ENCODE assay signal across 31 cellular contexts in genomic region chr21:25240974-25241373, GRCh38.
"Had no signal": no experiment of that assay in that cellular context is flagged by ENCODE, and none has a peak within 500 bp of the region (broad histone marks: within the 10 kb centered on the region; RNA-seq: fewer than 3 reads in every experiment).

No MANE protein-coding gene starts in this region.

- H3K9me3 Mint-ChIP-seq: type B pancreatic cell had no signal

- H3K9me3 ChIP-seq: gastrocnemius medialis, pancreas, prostate gland, uterus had no signal

- H3K27me3 Mint-ChIP-seq: activated CD8-positive, alpha-beta T cell treated with anti-CD3 and anti-CD28 coated beads for 36 hours; activated naive CD4-positive, alpha-beta T cell treated with anti-CD3 and anti-CD28 coated beads, Interleukin-2, amount 50 U/mL, for 24 hours; activated naive CD8-positive, alpha-beta T cell treated with anti-CD3 and anti-CD28 coated beads, Interleukin-2, amount 50 U/mL, for 24 hours; effector memory CD8-positive, alpha-beta T cell; naive thymus-derived CD8-positive, alpha-beta T cell; stimulated activated naive CD8-positive, alpha-beta T cell treated with anti-CD3 and anti-CD28 coated beads, Interleukin-15, amount 100 ng/mL, for 72 hours; type B pancreatic cell had no signal

- H3K4me3 Mint-ChIP-seq: activated CD4-positive, alpha-beta T cell treated with anti-CD3 and anti-CD28 coated beads, Interleukin-2, amount 10 ng/mL, durations not matched to agents 7 days and 5 days; activated CD8-positive, alpha-beta T cell treated with anti-CD3 and anti-CD28 coated beads for 36 hours; activated naive CD4-positive, alpha-beta T cell treated with anti-CD3 and anti-CD28 coated beads, Interleukin-2, amount 50 U/mL, for 24 hours; activated naive CD8-positive, alpha-beta T cell treated with anti-CD3 and anti-CD28 coated beads, Interleukin-2, amount 50 U/mL, for 24 hours; effector memory CD8-positive, alpha-beta T cell; naive thymus-derived CD8-positive, alpha-beta T cell; neural crest cell; stimulated activated naive CD8-positive, alpha-beta T cell treated with anti-CD3 and anti-CD28 coated beads, Interleukin-15, amount 100 ng/mL, for 72 hours; type B pancreatic cell had no signal

- H3K36me3 ChIP-seq: gastrocnemius medialis, left ventricle myocardium inferior, pancreas, prostate gland, uterus had no signal

- H3K4me3 ChIP-seq: gastrocnemius medialis, left ventricle myocardium inferior, pancreas, prostate gland, skin epidermis, uterus had no signal

- H3K4me1 ChIP-seq: gastrocnemius medialis, left ventricle myocardium inferior, pancreas, prostate gland, uterus had no signal

- H3K27ac Mint-ChIP-seq: activated CD4-positive, alpha-beta T cell treated with anti-CD3 and anti-CD28 coated beads, Interleukin-2, amount 10 ng/mL, durations not matched to agents 7 days and 5 days; activated CD8-positive, alpha-beta T cell treated with anti-CD3 and anti-CD28 coated beads for 36 hours; activated naive CD8-positive, alpha-beta T cell treated with anti-CD3 and anti-CD28 coated beads, Interleukin-2, amount 50 U/mL, for 24 hours; activated T-helper 2 cell treated with anti-CD3 and anti-CD28 coated beads, Interferon-gamma antibody, Interleukin-2, Interleukin-4, amounts not matched to agents 10 μg/mL and 5 μg/mL and 100 μg/mL, durations not matched to agents 14 hours and 24 hours and 36 hours; effector memory CD8-positive, alpha-beta T cell; naive thymus-derived CD8-positive, alpha-beta T cell; stimulated activated naive CD8-positive, alpha-beta T cell treated with anti-CD3 and anti-CD28 coated beads, Interleukin-15, amount 100 ng/mL, for 72 hours; type B pancreatic cell had no signal

- DNase-seq: activated CD4-positive, alpha-beta T cell treated with anti-CD3 and anti-CD28 coated beads, Interleukin-2, amount 10 ng/mL, durations not matched to agents 7 days and 5 days; activated CD4-positive, CD25-positive, alpha-beta regulatory T cell treated with anti-CD3 and anti-CD28 coated beads, Interleukin-2, amount 50 U/mL, for 72 hours; activated CD8-positive, alpha-beta T cell treated with anti-CD3 and anti-CD28 coated beads for 36 hours; activated naive CD8-positive, alpha-beta T cell treated with anti-CD3 and anti-CD28 coated beads, Interleukin-2, amount 50 U/mL, for 24 hours; activated T-cell treated with anti-CD3 and anti-CD28 coated beads, Interleukin-2, amount 50 U/mL, for 48 hours; amygdala; caudate nucleus; cortex of kidney; effector memory CD8-positive, alpha-beta T cell; erythroblast; gastrocnemius medialis; glutamatergic neuron; left ventricle myocardium inferior; midbrain; naive thymus-derived CD8-positive, alpha-beta T cell; nucleus accumbens; pancreas; retina; stimulated activated CD4-positive, alpha-beta T cell treated with anti-CD3 and anti-CD28 coated beads, Interleukin-12 subunit alpha, Interleukin-12 subunit beta, amount 100 ng/mL, for 4 hours; stimulated activated CD4-positive, alpha-beta T cell treated with anti-CD3 and anti-CD28 coated beads, Interleukin-4, amount 100 ng/mL, for 1 hour; stimulated activated naive CD8-positive, alpha-beta T cell treated with anti-CD3 and anti-CD28 coated beads, Interleukin-15, amount 100 ng/mL, for 72 hours; substantia nigra; uterus had no signal

- H3K4me1 Mint-ChIP-seq: activated CD4-positive, alpha-beta T cell treated with anti-CD3 and anti-CD28 coated beads, Interleukin-2, amount 10 ng/mL, durations not matched to agents 7 days and 5 days; activated naive CD4-positive, alpha-beta T cell treated with anti-CD3 and anti-CD28 coated beads, Interleukin-2, amount 50 U/mL, for 24 hours; activated naive CD8-positive, alpha-beta T cell treated with anti-CD3 and anti-CD28 coated beads, Interleukin-2, amount 50 U/mL, for 24 hours; neural crest cell; stimulated activated naive CD8-positive, alpha-beta T cell treated with anti-CD3 and anti-CD28 coated beads, Interleukin-15, amount 100 ng/mL, for 72 hours had no signal

- ATAC-seq: activated CD8-positive, alpha-beta T cell treated with anti-CD3 and anti-CD28 coated beads for 36 hours; activated naive CD8-positive, alpha-beta T cell treated with anti-CD3 and anti-CD28 coated beads, Interleukin-2, amount 50 U/mL, for 24 hours; effector memory CD8-positive, alpha-beta T cell; gastrocnemius medialis; naive thymus-derived CD8-positive, alpha-beta T cell; pancreas; sciatic nerve; stimulated activated naive CD8-positive, alpha-beta T cell treated with anti-CD3 and anti-CD28 coated beads, Interleukin-15, amount 100 ng/mL, for 72 hours had no signal

- H3K36me3 Mint-ChIP-seq: naive thymus-derived CD8-positive, alpha-beta T cell; type B pancreatic cell had no signal

- H3K27ac ChIP-seq: gastrocnemius medialis, left ventricle myocardium inferior, pancreas, prostate gland, skin epidermis, uterus had no signal

- FAIRE-seq: islet of Langerhans, pancreas had no signal

- H3K27me3 ChIP-seq: gastrocnemius medialis, pancreas, uterus had no signal
